In genomic region chr15:47861186-47861585, GRCh38 we compare ENCODE assay signal across 21 cellular contexts.
"Had no signal": no experiment of that assay in that cellular context is flagged by ENCODE, and none has a peak within 500 bp of the region (broad histone marks: within the 10 kb centered on the region; RNA-seq: fewer than 3 reads in every experiment).

No MANE protein-coding gene starts in this region.

- H3K4me3 Mint-ChIP-seq: effector memory CD8-positive, alpha-beta T cell; memory B cell; mesothelial cell of epicardium; naive thymus-derived CD4-positive, alpha-beta T cell; stimulated activated effector memory CD8-positive, alpha-beta T cell treated with anti-CD3 and anti-CD28 coated beads, Interleukin-12 subunit alpha, Interleukin-12 subunit beta, amount 100 ng/mL, for 72 hours had no signal

- H3K4me1 ChIP-seq: colonic mucosa, lower lobe of right lung, prostate gland, sigmoid colon, stomach, thyroid gland had no signal

- H3K27ac Mint-ChIP-seq: effector memory CD8-positive, alpha-beta T cell; memory B cell; mesothelial cell of epicardium; naive thymus-derived CD4-positive, alpha-beta T cell; stimulated activated effector memory CD8-positive, alpha-beta T cell treated with anti-CD3 and anti-CD28 coated beads, Interleukin-12 subunit alpha, Interleukin-12 subunit beta, amount 100 ng/mL, for 72 hours had no signal

- H3K36me3 Mint-ChIP-seq: memory B cell; mesothelial cell of epicardium; naive thymus-derived CD4-positive, alpha-beta T cell; stimulated activated effector memory CD8-positive, alpha-beta T cell treated with anti-CD3 and anti-CD28 coated beads, Interleukin-12 subunit alpha, Interleukin-12 subunit beta, amount 100 ng/mL, for 72 hours had no signal

- H3K27me3 ChIP-seq: colonic mucosa, sigmoid colon, stomach, thyroid gland, vagina had no signal

- H3K9me3 ChIP-seq: colonic mucosa, lower lobe of right lung, prostate gland, sigmoid colon, thyroid gland, vagina had no signal

- H3K4me1 Mint-ChIP-seq: memory B cell; mesothelial cell of epicardium; naive thymus-derived CD4-positive, alpha-beta T cell; stimulated activated effector memory CD8-positive, alpha-beta T cell treated with anti-CD3 and anti-CD28 coated beads, Interleukin-12 subunit alpha, Interleukin-12 subunit beta, amount 100 ng/mL, for 72 hours had no signal

- ATAC-seq: effector memory CD8-positive, alpha-beta T cell; left ventricle myocardium superior; lower lobe of right lung; naive thymus-derived CD4-positive, alpha-beta T cell; right cardiac atrium; stimulated activated effector memory CD8-positive, alpha-beta T cell treated with anti-CD3 and anti-CD28 coated beads, Interleukin-12 subunit alpha, Interleukin-12 subunit beta, amount 100 ng/mL, for 72 hours had no signal

- H3K4me3 ChIP-seq: colonic mucosa, lower lobe of right lung, prostate gland, sigmoid colon, stomach, thyroid gland, vagina had no signal

- H3K36me3 ChIP-seq: colonic mucosa, lower lobe of right lung, prostate gland, sigmoid colon, stomach, thyroid gland, vagina had no signal

- H3K27me3 Mint-ChIP-seq: effector memory CD8-positive, alpha-beta T cell had no signal

- DNase-seq: colonic mucosa; dermis blood vessel endothelial cell; effector memory CD8-positive, alpha-beta T cell; head of caudate nucleus; left ventricle myocardium superior; lower lobe of right lung; naive thymus-derived CD4-positive, alpha-beta T cell; nucleus accumbens; right cardiac atrium; sigmoid colon; stimulated activated CD4-positive, alpha-beta T cell treated with anti-CD3 and anti-CD28 coated beads, Interleukin-2, amount 100 ng/mL, for 24 hours; stimulated activated CD4-positive, alpha-beta T cell treated with anti-CD3 and anti-CD28 coated beads, Interleukin-4, amount 100 ng/mL, for 24 hours; stimulated activated naive CD4-positive, alpha-beta T cell treated with Interleukin-2 at 50 U/mL for 16 hours; stomach; thyroid gland; trophoblast cell had no signal

- H3K27ac ChIP-seq: colonic mucosa, lower lobe of right lung, prostate gland, sigmoid colon, stomach, thyroid gland, vagina had no signal
